In the genomic region with DNA sequence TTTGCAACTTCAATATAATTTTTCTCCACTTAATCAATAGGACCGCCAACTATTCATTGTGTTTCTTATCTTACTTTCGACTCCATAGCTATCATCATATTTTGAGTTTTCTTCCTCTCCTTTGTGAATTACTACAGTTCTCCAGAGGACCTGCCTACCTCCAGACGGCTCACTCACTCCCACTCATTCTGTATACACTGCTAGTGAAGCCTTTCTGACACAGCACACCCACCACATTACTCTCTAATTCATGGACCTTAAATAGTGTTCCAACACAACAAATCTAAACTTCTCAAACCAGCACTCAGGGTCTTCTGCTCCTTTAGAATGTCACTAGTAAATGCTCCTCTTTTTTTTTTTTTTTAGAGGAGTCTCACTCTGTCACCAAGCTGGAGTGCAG, we compare ENCODE assay signal across 2 cellular contexts.
TF ChIP-seq lines count a peak whose summit lies in the region.

No MANE protein-coding gene starts in this region.

TF ChIP-seq in IMR-90, 13 proteins besides CTCF, POLR2A, EP300 and RAD21:
- TF ChIP-seq CEBPB (IDR thresholded peaks at IDR 0.05; ENCODE audit: low read depth, low read length), result no peak
- TF ChIP-seq CHD1 (IDR thresholded peaks at IDR 0.05; ENCODE audit: low read depth, low read length), result no peak
- no peak for TF ChIP-seq FOS (IDR thresholded peaks at IDR 0.05; ENCODE audit: low read depth, low read length)
- TF ChIP-seq, protein P1, sequence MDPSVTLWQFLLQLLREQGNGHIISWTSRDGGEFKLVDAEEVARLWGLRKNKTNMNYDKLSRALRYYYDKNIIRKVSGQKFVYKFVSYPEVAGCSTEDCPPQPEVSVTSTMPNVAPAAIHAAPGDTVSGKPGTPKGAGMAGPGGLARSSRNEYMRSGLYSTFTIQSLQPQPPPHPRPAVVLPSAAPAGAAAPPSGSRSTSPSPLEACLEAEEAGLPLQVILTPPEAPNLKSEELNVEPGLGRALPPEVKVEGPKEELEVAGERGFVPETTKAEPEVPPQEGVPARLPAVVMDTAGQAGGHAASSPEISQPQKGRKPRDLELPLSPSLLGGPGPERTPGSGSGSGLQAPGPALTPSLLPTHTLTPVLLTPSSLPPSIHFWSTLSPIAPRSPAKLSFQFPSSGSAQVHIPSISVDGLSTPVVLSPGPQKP (IDR thresholded peaks at IDR 0.05; ENCODE audit: borderline replicate concordance, low read depth, low read length), result no peak
- TF ChIP-seq SMC3 (IDR thresholded peaks at IDR 0.05; ENCODE audit: low read depth, low read length), result no peak
- no peak for TF ChIP-seq MAFK (IDR thresholded peaks at IDR 0.05; ENCODE audit: low read depth, low read length)
- TF ChIP-seq RFX5 (IDR thresholded peaks at IDR 0.05; ENCODE audit: low read depth, low read length), result no peak
- TF ChIP-seq MAZ (IDR thresholded peaks at IDR 0.05; ENCODE audit: borderline replicate concordance, low read depth, low read length), result no peak
- no peak for TF ChIP-seq MXI1 (IDR thresholded peaks at IDR 0.05; ENCODE audit: borderline replicate concordance, low read depth, low read length)
- no peak for TF ChIP-seq NFE2L2 (IDR thresholded peaks at IDR 0.05; ENCODE audit: low read depth, low read length)
- TF ChIP-seq, protein P2, sequence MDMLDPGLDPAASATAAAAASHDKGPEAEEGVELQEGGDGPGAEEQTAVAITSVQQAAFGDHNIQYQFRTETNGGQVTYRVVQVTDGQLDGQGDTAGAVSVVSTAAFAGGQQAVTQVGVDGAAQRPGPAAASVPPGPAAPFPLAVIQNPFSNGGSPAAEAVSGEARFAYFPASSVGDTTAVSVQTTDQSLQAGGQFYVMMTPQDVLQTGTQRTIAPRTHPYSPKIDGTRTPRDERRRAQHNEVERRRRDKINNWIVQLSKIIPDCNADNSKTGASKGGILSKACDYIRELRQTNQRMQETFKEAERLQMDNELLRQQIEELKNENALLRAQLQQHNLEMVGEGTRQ (IDR thresholded peaks at IDR 0.05; ENCODE audit: low read depth, low read length), result no peak
- no peak for TF ChIP-seq BHLHE40 (IDR thresholded peaks at IDR 0.05; ENCODE audit: low read depth, low read length)
- no peak for TF ChIP-seq RCOR1 (IDR thresholded peaks at IDR 0.05; ENCODE audit: insufficient replicate concordance, low read length)

TF ChIP-seq in HEK293T, 16 proteins besides CTCF, POLR2A, EP300 and RAD21:
- TF ChIP-seq LEF1 (IDR thresholded peaks at IDR 0.05; ENCODE audit: borderline replicate concordance) (no peak), ARNT (IDR thresholded peaks at IDR 0.05) (no peak), SUZ12 (IDR thresholded peaks at IDR 0.05) (no peak), L3MBTL2 (conservative IDR thresholded peaks at IDR 0.05) (no peak), NFRKB (IDR thresholded peaks at IDR 0.05) (no peak)
